Comparison of ENCODE assay signal across 19 cellular contexts in the genomic region with DNA sequence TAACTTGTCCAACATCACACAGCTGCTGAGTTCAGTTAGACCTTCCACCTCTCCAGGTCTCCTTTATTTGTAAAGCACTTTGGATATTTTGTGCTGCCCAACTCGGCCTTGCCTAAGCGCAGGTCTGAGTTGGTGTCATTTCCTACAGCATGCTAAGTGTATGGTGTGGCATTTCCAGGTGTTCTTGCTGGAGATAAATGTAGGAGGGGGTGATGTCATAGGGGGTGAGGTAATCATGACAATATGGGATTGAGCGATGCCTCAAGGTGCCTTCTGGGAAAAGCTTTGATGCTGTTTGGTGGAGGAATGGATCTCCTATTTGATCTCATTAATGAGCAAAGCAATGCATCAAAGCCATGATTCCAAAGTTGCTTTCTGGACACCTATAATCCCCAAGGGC.
"Had no signal": no experiment of that assay in that cellular context is flagged by ENCODE, and none has a peak within 500 bp of the region (broad histone marks: within the 10 kb centered on the region; RNA-seq: fewer than 3 reads in every experiment).

No MANE protein-coding gene starts in this region.

- H3K27ac ChIP-seq: left lung, lower lobe of right lung, right lobe of liver, tibial artery, upper lobe of right lung, vagina had no signal

- H3K9me3 Mint-ChIP-seq: endodermal cell; stimulated activated effector memory CD8-positive, alpha-beta T cell treated with anti-CD3 and anti-CD28 coated beads, Interleukin-12 subunit alpha, Interleukin-12 subunit beta, amount 100 ng/mL, for 72 hours; stimulated activated naive CD8-positive, alpha-beta T cell treated with anti-CD3 and anti-CD28 coated beads, Interleukin-15, Interleukin-2, amounts not matched to agents 100 ng/mL and 50 ng/mL, for 24 hours had no signal

- H3K4me3 Mint-ChIP-seq: endodermal cell; nephron progenitor cell; stimulated activated effector memory CD8-positive, alpha-beta T cell treated with anti-CD3 and anti-CD28 coated beads, Interleukin-12 subunit alpha, Interleukin-12 subunit beta, amount 100 ng/mL, for 72 hours; stimulated activated naive CD8-positive, alpha-beta T cell treated with anti-CD3 and anti-CD28 coated beads, Interleukin-15, Interleukin-2, amounts not matched to agents 100 ng/mL and 50 ng/mL, for 24 hours had no signal

- H3K4me1 Mint-ChIP-seq: stimulated activated effector memory CD8-positive, alpha-beta T cell treated with anti-CD3 and anti-CD28 coated beads, Interleukin-12 subunit alpha, Interleukin-12 subunit beta, amount 100 ng/mL, for 72 hours had no signal

- H3K36me3 ChIP-seq: left lung, lower lobe of right lung, right lobe of liver, tibial artery, upper lobe of right lung, vagina had no signal

- H3K4me3 ChIP-seq: coronary artery, left lung, lower lobe of right lung, right lobe of liver, tibial artery, upper lobe of right lung, vagina had no signal

- H3K27ac Mint-ChIP-seq: endodermal cell; nephron progenitor cell; stimulated activated effector memory CD8-positive, alpha-beta T cell treated with anti-CD3 and anti-CD28 coated beads, Interleukin-12 subunit alpha, Interleukin-12 subunit beta, amount 100 ng/mL, for 72 hours; stimulated activated naive CD8-positive, alpha-beta T cell treated with anti-CD3 and anti-CD28 coated beads, Interleukin-15, Interleukin-2, amounts not matched to agents 100 ng/mL and 50 ng/mL, for 24 hours had no signal

- DNase-seq: effector CD4-positive, alpha-beta T cell; endodermal cell; erythroblast; foreskin melanocyte; left lung; lower lobe of right lung; mesenchymal stem cell; midbrain; nephron progenitor cell; stimulated activated CD4-positive, alpha-beta T cell treated with anti-CD3 and anti-CD28 coated beads, Interleukin-4, amount 100 ng/mL, for 1 hour; stimulated activated CD8-positive, alpha-beta memory T cell treated with anti-CD3 and anti-CD28 coated beads, Interleukin-4, amount 100 ng/mL, for 48 hours; upper lobe of right lung had no signal

- H3K4me1 ChIP-seq: left lung, lower lobe of right lung, right lobe of liver, upper lobe of right lung, vagina had no signal

- H3K36me3 Mint-ChIP-seq: stimulated activated effector memory CD8-positive, alpha-beta T cell treated with anti-CD3 and anti-CD28 coated beads, Interleukin-12 subunit alpha, Interleukin-12 subunit beta, amount 100 ng/mL, for 72 hours had no signal

- FAIRE-seq: endothelial cell of umbilical vein had no signal

- H3K27me3 ChIP-seq: left lung, right lobe of liver, tibial artery, upper lobe of right lung, vagina had no signal

- ATAC-seq: left lung; lower lobe of right lung; right lobe of liver; stimulated activated effector memory CD8-positive, alpha-beta T cell treated with anti-CD3 and anti-CD28 coated beads, Interleukin-12 subunit alpha, Interleukin-12 subunit beta, amount 100 ng/mL, for 72 hours; upper lobe of right lung had no signal

- H3K9me3 ChIP-seq: lower lobe of right lung, right lobe of liver, tibial artery, upper lobe of right lung, vagina had no signal
